ENCODE assay signal across 1 cellular context in genomic region chr4:40246547-40246900, GRCh38.
TF ChIP-seq lines count a peak whose summit lies in the region.

No MANE protein-coding gene starts in this region.

TF ChIP-seq in WTC11, 78 proteins besides CTCF, POLR2A, EP300 and RAD21 (continued from another document):
- TF ChIP-seq IRF1 (CRISPR knock-in tag; IDR thresholded peaks at IDR 0.05) (no peak), ZNF396 (CRISPR knock-in tag; IDR thresholded peaks at IDR 0.05; ENCODE audit: borderline replicate concordance) (no peak), ZBTB21 (CRISPR knock-in tag; IDR thresholded peaks at IDR 0.05; ENCODE audit: borderline replicate concordance) (no peak), ZNF121 (CRISPR knock-in tag; IDR thresholded peaks at IDR 0.05) (no peak), MXD4 (CRISPR knock-in tag; IDR thresholded peaks at IDR 0.05; ENCODE audit: borderline replicate concordance) (no peak)
